ENCODE assay signal across 16 cellular contexts in genomic region chr2:242030858-242031257, GRCh38.
DNase-seq lines count a peak whose midpoint lies in the region; TF ChIP-seq lines count a peak whose summit lies in the region.
"Had no signal": no experiment of that assay in that cellular context is flagged by ENCODE, and none has a peak within 500 bp of the region (broad histone marks: within the 10 kb centered on the region; RNA-seq: fewer than 3 reads in every experiment).

No MANE protein-coding gene starts in this region.

- H3K36me3 Mint-ChIP-seq in activated CD4-positive, alpha-beta memory T cell treated with anti-CD3 and anti-CD28 coated beads for 36 hours, result no peaks in the 10 kb centered on the region
- H3K36me3 Mint-ChIP-seq in activated CD4-positive, alpha-beta memory T cell treated with anti-CD3 and anti-CD28 coated beads, Interleukin-2, amount 10 ng/mL, durations not matched to agents 7 days and 5 days (ENCODE audit: low read depth), result no peaks in the 10 kb centered on the region
- peaks cover 4 to 9% (median 8%) of the 10 kb centered on the region in 3 donors for H3K36me3 Mint-ChIP-seq in CD8-positive, alpha-beta memory T cell
- H3K36me3 Mint-ChIP-seq in chondrocyte (ENCODE audit: low read depth) (no peaks in the 10 kb centered on the region), osteocyte (ENCODE audit: unreplicated experiment) (no peaks in the 10 kb centered on the region)

- no peaks in the 10 kb centered on the region for H3K9me3 Mint-ChIP-seq in activated CD4-positive, alpha-beta memory T cell treated with anti-CD3 and anti-CD28 coated beads for 36 hours
- H3K9me3 Mint-ChIP-seq in activated CD4-positive, alpha-beta memory T cell treated with anti-CD3 and anti-CD28 coated beads, Interleukin-2, amount 10 ng/mL, durations not matched to agents 7 days and 5 days, result no peaks in the 10 kb centered on the region
- no peaks in the 10 kb centered on the region for H3K9me3 Mint-ChIP-seq in CD8-positive, alpha-beta memory T cell
- H3K9me3 Mint-ChIP-seq in chondrocyte (ENCODE audit: low read depth) (no peaks in the 10 kb centered on the region), osteocyte (ENCODE audit: unreplicated experiment) (no peaks in the 10 kb centered on the region)
- H3K9me3 Mint-ChIP-seq: neural crest cell had no signal

- no peak overlapping the region for H3K27ac Mint-ChIP-seq in activated CD4-positive, alpha-beta memory T cell treated with anti-CD3 and anti-CD28 coated beads for 36 hours
- no peak overlapping the region for H3K27ac Mint-ChIP-seq in activated CD4-positive, alpha-beta memory T cell treated with anti-CD3 and anti-CD28 coated beads, Interleukin-2, amount 10 ng/mL, durations not matched to agents 7 days and 5 days
- peak overlapping the region in 7 of 8 donors; percentile 81 to 95 (median 92) for H3K27ac Mint-ChIP-seq in CD8-positive, alpha-beta memory T cell
- no peak overlapping the region for H3K27ac Mint-ChIP-seq in chondrocyte (ENCODE audit: unreplicated experiment)
- H3K27ac Mint-ChIP-seq in osteocyte (ENCODE audit: unreplicated experiment), result no peak overlapping the region

- H3K4me1 ChIP-seq in CD8-positive, alpha-beta memory T cell (ENCODE audit: insufficient read depth, low read length), result peaks cover 29% of the 10 kb centered on the region
- H3K4me1 ChIP-seq: uterus had no signal

- H3K4me1 Mint-ChIP-seq in activated CD4-positive, alpha-beta memory T cell treated with anti-CD3 and anti-CD28 coated beads for 36 hours (ENCODE audit: low read depth), result peaks cover 46% of the 10 kb centered on the region
- H3K4me1 Mint-ChIP-seq in activated CD4-positive, alpha-beta memory T cell treated with anti-CD3 and anti-CD28 coated beads, Interleukin-2, amount 10 ng/mL, durations not matched to agents 7 days and 5 days, result peaks cover 35% of the 10 kb centered on the region
- H3K4me1 Mint-ChIP-seq in CD8-positive, alpha-beta memory T cell, result peaks cover 48 to 59% (median 59%) of the 10 kb centered on the region in 3 donors
- H3K4me1 Mint-ChIP-seq in chondrocyte (ENCODE audit: low read depth) (peaks cover 3% of the 10 kb centered on the region), osteocyte (ENCODE audit: unreplicated experiment) (no peaks in the 10 kb centered on the region)

- no peak overlapping the region for H3K27ac ChIP-seq in CD8-positive, alpha-beta memory T cell (ENCODE audit: low read depth, low read length)
- H3K27ac ChIP-seq: PC-9, uterus had no signal

- intact Hi-C loops in activated CD4-positive, alpha-beta memory T cell treated with anti-CD3 and anti-CD28 coated beads for 36 hours (cut with micrococcal nuclease), result no loop called here

- TF ChIP-seq CTCF in chondrocyte (IDR thresholded peaks at IDR 0.05) (no peak), osteocyte (IDR thresholded peaks at IDR 0.05) (no peak)

- no peaks in the 10 kb centered on the region for H3K27me3 Mint-ChIP-seq in activated CD4-positive, alpha-beta memory T cell treated with anti-CD3 and anti-CD28 coated beads for 36 hours
- peaks cover 66% of the 10 kb centered on the region for H3K27me3 Mint-ChIP-seq in activated CD4-positive, alpha-beta memory T cell treated with anti-CD3 and anti-CD28 coated beads, Interleukin-2, amount 10 ng/mL, durations not matched to agents 7 days and 5 days
- peaks cover 8 to 39% of the 10 kb centered on the region in 2 donors for H3K27me3 Mint-ChIP-seq in CD8-positive, alpha-beta memory T cell
- H3K27me3 Mint-ChIP-seq in chondrocyte (ENCODE audit: low read depth) (peaks cover 62% of the 10 kb centered on the region), osteocyte (ENCODE audit: unreplicated experiment) (peaks cover 50% of the 10 kb centered on the region)

- CTCF ChIA-PET in activated CD4-positive, alpha-beta memory T cell treated with anti-CD3 and anti-CD28 coated beads for 36 hours (lab: Charles Lee), result no interaction called here
- CTCF ChIA-PET in activated CD4-positive, alpha-beta memory T cell treated with anti-CD3 and anti-CD28 coated beads, Interleukin-2, amount 10 ng/mL, durations not matched to agents 7 days and 5 days (lab: Charles Lee), result interaction anchor here (1.3 to 2.3 kb wide), 2 partner anchors 8 to 80 kb away, joined by 3 to 8 read pairs; no protein-coding TSS in a partner anchor
- CTCF ChIA-PET in CD8-positive, alpha-beta memory T cell (lab: Charles Lee), result interaction anchor here (1.1 to 2.7 kb wide), 2 partner anchors 9 to 28 kb away, joined by 3 to 15 read pairs; no protein-coding TSS in a partner anchor

- peak overlapping the region; percentile 81 for H3K4me3 ChIP-seq in CD8-positive, alpha-beta memory T cell (ENCODE audit: low read length)
- H3K4me3 ChIP-seq: PC-9, uterus had no signal

- H3K4me3 Mint-ChIP-seq in activated CD4-positive, alpha-beta memory T cell treated with anti-CD3 and anti-CD28 coated beads for 36 hours, result peak overlapping the region; percentile 58
- H3K4me3 Mint-ChIP-seq in activated CD4-positive, alpha-beta memory T cell treated with anti-CD3 and anti-CD28 coated beads, Interleukin-2, amount 10 ng/mL, durations not matched to agents 7 days and 5 days, result no peak overlapping the region
- peak overlapping the region; percentile 87 to 92 (median 89) for H3K4me3 Mint-ChIP-seq in CD8-positive, alpha-beta memory T cell
- H3K4me3 Mint-ChIP-seq in chondrocyte (ENCODE audit: unreplicated experiment) (no peak overlapping the region), osteocyte (ENCODE audit: unreplicated experiment) (no peak overlapping the region)
- H3K4me3 Mint-ChIP-seq: neural crest cell had no signal

- no peaks in the 10 kb centered on the region for H3K9me3 ChIP-seq in CD8-positive, alpha-beta memory T cell (ENCODE audit: low read length)
- H3K9me3 ChIP-seq: SK-N-SH, uterus had no signal

- no peak for DNase-seq in activated CD4-positive, alpha-beta memory T cell treated with anti-CD3 and anti-CD28 coated beads for 36 hours
- no peak for DNase-seq in activated CD4-positive, alpha-beta memory T cell treated with anti-CD3 and anti-CD28 coated beads, Interleukin-2, amount 10 ng/mL, durations not matched to agents 7 days and 5 days
- no peak for DNase-seq in CD8-positive, alpha-beta memory T cell
- peak; percentile 44 for DNase-seq in chondrocyte (ENCODE audit: low spot score)
- DNase-seq in osteocyte (ENCODE audit: extremely low spot score, unreplicated experiment), result peak; percentile 48
- no peak for DNase-seq in NOMO-1 (lab: John Stamatoyannopoulos, UW; ENCODE audit: unreplicated experiment in 2 of 2)
- no peak for DNase-seq in NCI-H446 treated with DMSO at 0.1 percent for 48 hours (lab: John Stamatoyannopoulos, UW)
- no peak for DNase-seq in inferior parietal cortex (ENCODE audit: extremely low spot score)
- DNase-seq: kidney, mesendoderm, NCI-H1092 treated with DMSO at 0.1 percent for 48 hours, NCI-H748 treated with DMSO at 0.1 percent for 48 hours, SK-N-SH had no signal

- no peaks in the 10 kb centered on the region for H3K27me3 ChIP-seq in CD8-positive, alpha-beta memory T cell (ENCODE audit: insufficient read depth, low read length, poor library complexity, severe bottlenecking)
- H3K27me3 ChIP-seq: uterus had no signal

- no peaks in the 10 kb centered on the region for H3K36me3 ChIP-seq in CD8-positive, alpha-beta memory T cell (ENCODE audit: insufficient read depth, low read length)
- H3K36me3 ChIP-seq: uterus had no signal

- POLR2A ChIA-PET in activated CD4-positive, alpha-beta memory T cell treated with anti-CD3 and anti-CD28 coated beads for 36 hours (lab: Charles Lee), result no interaction called here
- POLR2A ChIA-PET in activated CD4-positive, alpha-beta memory T cell treated with anti-CD3 and anti-CD28 coated beads, Interleukin-2, amount 10 ng/mL, durations not matched to agents 7 days and 5 days (lab: Charles Lee), result interaction anchor here (1.5 kb wide), 1 partner anchor 7 kb away, joined by 4 read pairs; no protein-coding TSS in a partner anchor
- POLR2A ChIA-PET in CD8-positive, alpha-beta memory T cell (lab: Charles Lee), result interaction anchor here (0.7 kb wide), 1 partner anchor 36 kb away, joined by 3 read pairs; no protein-coding TSS in a partner anchor

Comparison
In these comparisons a context has a peak if more than half of its experiments do, and no peak if none do; other contexts are left out.
1. H3K4me3 Mint-ChIP-seq: peak in activated CD4-positive, alpha-beta memory T cell treated with anti-CD3 and anti-CD28 coated beads for 36 hours (single experiment) and CD8-positive, alpha-beta memory T cell (7 of 7); none in activated CD4-positive, alpha-beta memory T cell treated with anti-CD3 and anti-CD28 coated beads, Interleukin-2, amount 10 ng/mL, durations not matched to agents 7 days and 5 days (single experiment), chondrocyte (single experiment) and osteocyte (single experiment).
2. DNase-seq: peak in chondrocyte (single experiment) and osteocyte (single experiment); none in activated CD4-positive, alpha-beta memory T cell treated with anti-CD3 and anti-CD28 coated beads for 36 hours (single experiment), activated CD4-positive, alpha-beta memory T cell treated with anti-CD3 and anti-CD28 coated beads, Interleukin-2, amount 10 ng/mL, durations not matched to agents 7 days and 5 days (single experiment), CD8-positive, alpha-beta memory T cell (0 of 5), NOMO-1 (0 of 2), NCI-H446 treated with DMSO at 0.1 percent for 48 hours (single experiment) and inferior parietal cortex (single experiment).
3. H3K27ac Mint-ChIP-seq: peak in CD8-positive, alpha-beta memory T cell (7 of 8); none in activated CD4-positive, alpha-beta memory T cell treated with anti-CD3 and anti-CD28 coated beads for 36 hours (single experiment), activated CD4-positive, alpha-beta memory T cell treated with anti-CD3 and anti-CD28 coated beads, Interleukin-2, amount 10 ng/mL, durations not matched to agents 7 days and 5 days (single experiment), chondrocyte (single experiment) and osteocyte (single experiment).